17 cellular contexts compared by ENCODE assay signal in genomic region chr3:25495304-25495703, GRCh38.
"Had no signal": no experiment of that assay in that cellular context is flagged by ENCODE, and none has a peak within 500 bp of the region (broad histone marks: within the 10 kb centered on the region; RNA-seq: fewer than 3 reads in every experiment).

No MANE protein-coding gene starts in this region.

- H3K27ac ChIP-seq: RWPE1 had no signal

- DNase-seq: KBM-7, NCI-H1092, NCI-H1105 treated with DMSO at 0.1 percent for 48 hours, NCI-H1417 treated with DMSO at 0.1 percent for 48 hours, NCI-H146, NCI-H1694 treated with DMSO at 0.1 percent for 48 hours, NCI-H1930, NCI-H2081, NCI-H2107, NCI-H2227 treated with DMSO at 0.1 percent for 48 hours, NCI-H446, NCI-H510A, NCI-H524 treated with DMSO at 0.1 percent for 48 hours, NCI-H69, NCI-H774, SHP77 had no signal
